Comparison of ENCODE assay signal across 8 cellular contexts in genomic region chr1:39672551-39672947, GRCh38. TPM values are rescaled to one million over a fixed set of nuclear protein-coding genes. Genes with fewer than 3 reads are reported as not detected.
DNase-seq lines count a peak whose midpoint lies in the region; ATAC-seq and TF ChIP-seq lines count a peak whose summit lies in the region.

No MANE protein-coding gene starts in this region.

- no peak overlapping the region for H3K27ac ChIP-seq in uterus

- DNase-seq in activated naive CD4-positive, alpha-beta T cell treated with Interleukin-2 at 50 U/mL for 16 hours: peak; percentile 27
- no peak for DNase-seq in activated naive CD4-positive, alpha-beta T cell treated with anti-CD3 and anti-CD28 coated beads, Interleukin-2, amount 50 U/mL, for 16 hours
- DNase-seq in activated CD4-positive, alpha-beta T cell treated with anti-CD3 and anti-CD28 coated beads, Interleukin-2, amount 50 U/mL, for 1 hour: peak; percentile 29
- no peak for DNase-seq in fibroblast of pulmonary artery (ENCODE audit: low read depth)
- no peak for DNase-seq in skeletal muscle cell (ENCODE audit: low read depth)
- no peak for DNase-seq in uterus

- intact Hi-C loops in uterus (cut with DNase I; ENCODE audit: low total_unique reads): no loop called here

- H3K27me3 ChIP-seq in uterus: no peaks in the 10 kb centered on the region

- ATAC-seq in GM19452 (IDR thresholded peaks at IDR 0.05; ENCODE audit: unreplicated experiment) (no peak), HG03280 (IDR thresholded peaks at IDR 0.05; ENCODE audit: unreplicated experiment) (no peak)

- TF ChIP-seq CTCF in fibroblast of pulmonary artery (IDR thresholded peaks at IDR 0.05; ENCODE audit: low read length, missing control alignments): peak; percentile 47
- peak in 1 of 4 experiments; percentile 9 for TF ChIP-seq CTCF in uterus (IDR thresholded peaks at IDR 0.05)

- H3K4me3 ChIP-seq in fibroblast of pulmonary artery (replicated peaks; ENCODE audit: low read depth, low read length) (no peak overlapping the region), skeletal muscle cell (ENCODE audit: low read depth, low read length) (peak overlapping the region; percentile 44), uterus (peak overlapping the region in 1 of 2 donors; percentile 42)

- H3K4me1 ChIP-seq in uterus: no peaks in the 10 kb centered on the region

- TF ChIP-seq POLR2A in uterus (IDR thresholded peaks at IDR 0.05): no peak

- H3K36me3 ChIP-seq in uterus: no peaks in the 10 kb centered on the region

- no peaks in the 10 kb centered on the region for H3K9me3 ChIP-seq in uterus

RNA-seq across cellular contexts. Expression of gene NT5C1A, which starts 0.6 kb away (rescaled TPM):
- total RNA-seq in uterus: 1 to 10 TPM in 2 of 4 donors, not detected in 2; 1.1 to 1.8 TPM

RNA-seq across cellular contexts. Expression of gene HPCAL4, which starts 18.7 kb away (rescaled TPM):
- total RNA-seq in uterus: 1 to 10 TPM in 1 of 4 donors, under 1 TPM in 1, not detected in 2; 0.24 to 3.9 TPM

RNA-seq across cellular contexts. Expression of gene HEYL, which starts 33.1 kb away (rescaled TPM):
- total RNA-seq in uterus: 10 to 100 TPM in 2 of 4 donors, 1 to 10 TPM in 2; 9.4 to 64.0 (median 13.4) TPM

Comparison
In these comparisons a context has a peak if more than half of its experiments do, and no peak if none do; other contexts are left out.
1. DNase-seq: peak in activated naive CD4-positive, alpha-beta T cell treated with Interleukin-2 at 50 U/mL for 16 hours (single experiment) and activated CD4-positive, alpha-beta T cell treated with anti-CD3 and anti-CD28 coated beads, Interleukin-2, amount 50 U/mL, for 1 hour (single experiment); none in activated naive CD4-positive, alpha-beta T cell treated with anti-CD3 and anti-CD28 coated beads, Interleukin-2, amount 50 U/mL, for 16 hours (single experiment), fibroblast of pulmonary artery (single experiment), skeletal muscle cell (single experiment) and uterus (0 of 2).